ENCODE assay signal across 18 cellular contexts in the genomic region with DNA sequence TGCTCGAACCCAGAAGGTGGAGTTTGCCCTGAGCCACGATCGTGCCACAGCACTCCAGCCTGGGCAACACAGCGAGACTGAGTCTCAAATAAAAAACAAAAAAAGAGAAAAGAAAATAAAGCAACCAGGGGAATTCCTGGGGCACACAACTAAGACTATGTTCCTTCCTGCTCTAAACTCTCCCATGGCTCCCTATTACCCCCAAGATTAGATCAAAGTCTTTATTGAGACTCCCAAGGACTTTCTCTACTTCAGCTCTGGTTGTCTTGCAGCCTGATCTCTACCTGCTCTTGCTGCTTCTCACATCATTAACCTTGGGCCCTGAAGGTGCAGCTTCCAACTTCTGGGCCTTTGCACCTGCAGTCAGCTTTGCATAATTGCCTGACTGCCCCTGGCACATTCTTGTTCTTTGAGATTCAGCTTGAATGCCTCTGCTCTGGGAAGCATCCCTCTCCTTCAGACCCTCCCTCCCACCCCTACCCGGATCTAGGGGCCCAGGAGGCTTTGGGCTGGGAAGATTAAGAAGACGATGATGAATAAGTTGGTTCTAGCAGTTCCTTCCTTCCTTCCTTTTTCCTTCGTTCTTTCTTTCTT. TPM values are rescaled to one million over a fixed set of nuclear protein-coding genes. Genes with fewer than 3 reads are reported as not detected.
DNase-seq lines count a peak whose midpoint lies in the region; ATAC-seq and TF ChIP-seq lines count a peak whose summit lies in the region.
"Had no signal": no experiment of that assay in that cellular context is flagged by ENCODE, and none has a peak within 500 bp of the region (broad histone marks: within the 10 kb centered on the region; RNA-seq: fewer than 3 reads in every experiment).

No MANE protein-coding gene starts in this region.

- peak; percentile 30 for DNase-seq in GM12865 (ENCODE audit: low read depth)
- no peak for DNase-seq in activated B cell treated with CpG ODN at 0.5 μM for 24 hours
- no peak for DNase-seq in immature natural killer cell
- DNase-seq in pons (ENCODE audit: low spot score) = no peak
- DNase-seq in amniotic stem cell (lab: John Stamatoyannopoulos, UW) = no peak
- DNase-seq in HPDE6-E6E7 (ENCODE audit: extremely low spot score) = no peak
- DNase-seq in stimulated activated CD4-positive, alpha-beta T cell treated with anti-CD3 and anti-CD28 coated beads, Interleukin-2, amount 100 ng/mL, for 48 hours = no peak
- DNase-seq: cerebellar nuclear complex, DND-41, gastrocnemius medialis, midbrain, NCI-H2107, pancreas, SHP77, substantia nigra had no signal

- H3K27ac Mint-ChIP-seq in activated B cell treated with CpG ODN at 0.5 μM for 24 hours (peak overlapping the region; percentile 97), immature natural killer cell (peak overlapping the region; percentile 96 to 100 (median 99))

- H3K9ac ChIP-seq in BLaER1 = no peak overlapping the region

- no peaks in the 10 kb centered on the region for H3K36me3 ChIP-seq in BLaER1
- H3K36me3 ChIP-seq: gastrocnemius medialis, pancreas had no signal

- H3K4me2 ChIP-seq in BLaER1 = peak overlapping the region; percentile 88

- H3K4me3 Mint-ChIP-seq in activated B cell treated with CpG ODN at 0.5 μM for 24 hours = peak overlapping the region; percentile 73
- peak overlapping the region in 4 of 5 donors; percentile 24 to 50 (median 37) for H3K4me3 Mint-ChIP-seq in immature natural killer cell

- H3K9me3 Mint-ChIP-seq in activated B cell treated with CpG ODN at 0.5 μM for 24 hours (peaks cover 4% of the 10 kb centered on the region), immature natural killer cell (no peaks in the 10 kb centered on the region)

- H3K9me3 ChIP-seq in BLaER1 = peaks cover 5% of the 10 kb centered on the region; the same call in 1 of the 2 replicates
- H3K9me3 ChIP-seq: gastrocnemius medialis, pancreas had no signal

- CTCF ChIA-PET in activated B cell treated with CpG ODN at 0.5 μM for 24 hours (lab: Charles Lee) = interaction anchor here (1.0 to 2.3 kb wide), 2 partner anchors 17 to 34 kb away, joined by 5 to 12 read pairs; partner anchors contain the start of gene CERS4

- no peak overlapping the region for H3K4me3 ChIP-seq in BLaER1
- H3K4me3 ChIP-seq in GM12865 (ENCODE audit: low read depth, low read length) = no peak overlapping the region
- H3K4me3 ChIP-seq: gastrocnemius medialis, pancreas had no signal

- H3K36me3 Mint-ChIP-seq in activated B cell treated with CpG ODN at 0.5 μM for 24 hours (ENCODE audit: low read depth) (no peaks in the 10 kb centered on the region), immature natural killer cell (no peaks in the 10 kb centered on the region)

- H3K27me3 Mint-ChIP-seq in activated B cell treated with CpG ODN at 0.5 μM for 24 hours (no peaks in the 10 kb centered on the region), immature natural killer cell (ENCODE audit: low read depth in 3 of 3) (peaks cover 5 to 14% (median 8%) of the 10 kb centered on the region in 3 donors)

- H3K27ac ChIP-seq in BLaER1 = peak overlapping the region; percentile 53; the same call in 1 of the 2 replicates
- H3K27ac ChIP-seq: gastrocnemius medialis, pancreas had no signal

- H4K20me1 ChIP-seq in BLaER1 = no peaks in the 10 kb centered on the region

- no peak for TF ChIP-seq CTCF in GM12865 (IDR thresholded peaks at IDR 0.05; ENCODE audit: insufficient read depth, low read depth, low read length, missing control alignments)
- TF ChIP-seq CTCF in activated B cell treated with CpG ODN at 0.5 μM for 24 hours (IDR thresholded peaks at IDR 0.05) = no peak

- peaks cover 69% of the 10 kb centered on the region for H3K4me1 Mint-ChIP-seq in activated B cell treated with CpG ODN at 0.5 μM for 24 hours
- peaks cover 54 to 59% of the 10 kb centered on the region in 2 donors for H3K4me1 Mint-ChIP-seq in immature natural killer cell

- no peak for ATAC-seq in activated B cell treated with CpG ODN at 0.5 μM for 24 hours (ENCODE audit: low read depth)
- ATAC-seq: gastrocnemius medialis, pancreas had no signal

- POLR2A ChIA-PET in activated B cell treated with CpG ODN at 0.5 μM for 24 hours (lab: Charles Lee) = interaction anchor here (0.6 to 8.5 kb wide), 8 partner anchors 12 to 1380 kb away, joined by 3 to 205 read pairs (median 8); partner anchors contain the start of genes CERS4 and TIMM44

- intact Hi-C loops in activated B cell treated with CpG ODN at 0.5 μM for 24 hours (cut with micrococcal nuclease) = no loop called here

- no peaks in the 10 kb centered on the region for H3K27me3 ChIP-seq in BLaER1
- H3K27me3 ChIP-seq: gastrocnemius medialis, pancreas had no signal

- H3K4me1 ChIP-seq in BLaER1 = peaks cover 55% of the 10 kb centered on the region
- H3K4me1 ChIP-seq: gastrocnemius medialis had no signal

RNA-seq across cellular contexts. Expression of gene CERS4, which starts 16.8 kb away (rescaled TPM):
- 112 and 114 TPM in 2 replicates for total RNA-seq in activated B cell treated with CpG ODN at 0.5 μM for 24 hours
- 10 to 100 TPM; 38.0 to 61.1 (median 48.1) TPM for polyA plus RNA-seq in immature natural killer cell
- total RNA-seq: HT-29 had no signal

RNA-seq across cellular contexts. Expression of gene FBN3, which starts 42.9 kb away (rescaled TPM):
- not detected in 2 replicates for total RNA-seq in activated B cell treated with CpG ODN at 0.5 μM for 24 hours
- not detected for polyA plus RNA-seq in immature natural killer cell
- total RNA-seq: endothelial cell of umbilical vein, HT-29 had no signal
- polyA plus RNA-seq: endothelial cell of umbilical vein had no signal
